Comparison of ENCODE assay signal across 19 cellular contexts in genomic region chr14:58690801-58691516, GRCh38. TPM values are rescaled to one million over a fixed set of nuclear protein-coding genes. Genes with fewer than 3 reads are reported as not detected.
DNase-seq lines count a peak whose midpoint lies in the region; ATAC-seq, FAIRE-seq and TF ChIP-seq lines count a peak whose summit lies in the region.
"Had no signal": no experiment of that assay in that cellular context is flagged by ENCODE, and none has a peak within 500 bp of the region (broad histone marks: within the 10 kb centered on the region; RNA-seq: fewer than 3 reads in every experiment).

No MANE protein-coding gene starts in this region.

- ATAC-seq in SK-N-SH treated with all-trans-retinoic acid at 6 μM for 48 hours (no peak), HG03521 (IDR thresholded peaks at IDR 0.05; ENCODE audit: unreplicated experiment) (no peak), HG03159 (IDR thresholded peaks at IDR 0.05; ENCODE audit: unreplicated experiment) (no peak)
- ATAC-seq: naive thymus-derived CD4-positive, alpha-beta T cell had no signal

- DNase-seq in SK-N-SH, result no peak
- DNase-seq in NCI-H2227 treated with DMSO at 0.1 percent for 48 hours (lab: John Stamatoyannopoulos, UW), result peak; percentile 60
- peak; percentile 87 for DNase-seq in left kidney (ENCODE audit: low read depth, low spot score)
- no peak for DNase-seq in WERI-Rb-1
- no peak for DNase-seq in GM12891 (ENCODE audit: insufficient read length, low spot score)
- DNase-seq: activated naive CD4-positive, alpha-beta T cell treated with anti-CD3 and anti-CD28 coated beads for 36 hours; activated T-cell treated with anti-CD3 and anti-CD28 coated beads for 4 hours; CD4-positive, CD25-positive, alpha-beta regulatory T cell; naive thymus-derived CD4-positive, alpha-beta T cell; NCI-H1694 treated with DMSO at 0.1 percent for 48 hours; PC-9; stimulated activated naive CD4-positive, alpha-beta T cell had no signal

- TF ChIP-seq CTCF in SK-N-SH (IDR thresholded peaks at IDR 0.05) (no peak), WERI-Rb-1 (IDR thresholded peaks at IDR 0.05; ENCODE audit: low read depth, low read length) (no peak)

- H3K36me3 ChIP-seq in SK-N-SH (replicated peaks in 1 of 2; ENCODE audit: control insufficient read depth in 1 of 2, insufficient read depth in 2 of 2, low read length in 1 of 2) (no peaks in the 10 kb centered on the region), WERI-Rb-1 (no peaks in the 10 kb centered on the region)
- H3K36me3 ChIP-seq: upper lobe of left lung had no signal

- no peaks in the 10 kb centered on the region for H3F3A ChIP-seq in SK-N-SH (replicated peaks; ENCODE audit: insufficient read depth)

- no peak overlapping the region for H3K27ac ChIP-seq in SK-N-SH (ENCODE audit: low read depth in 2 of 2, low read length in 1 of 2)
- no peak overlapping the region for H3K27ac ChIP-seq in WERI-Rb-1
- H3K27ac ChIP-seq: coronary artery, epithelial cell of prostate, PC-9, upper lobe of left lung had no signal

- H3K9me3 ChIP-seq in SK-N-SH, result no peaks in the 10 kb centered on the region; the same call in 1 of the 2 replicates
- H3K9me3 ChIP-seq in WERI-Rb-1 (ENCODE audit: severe bottlenecking), result peaks cover 3% of the 10 kb centered on the region

- TF ChIP-seq RAD21 in SK-N-SH (IDR thresholded peaks at IDR 0.05; ENCODE audit: low read length), result no peak

- CTCF ChIA-PET in SK-N-SH (lab: Yijun Ruan, JAX), result interaction anchor here (0.7 to 2.1 kb wide), 2 partner anchors 13 to 1166 kb away, joined by 3 to 5 read pairs; no protein-coding TSS in a partner anchor

- no peaks in the 10 kb centered on the region for H3K27me3 ChIP-seq in SK-N-SH (ENCODE audit: insufficient read depth)
- H3K27me3 ChIP-seq in WERI-Rb-1 (ENCODE audit: insufficient read depth, low read depth, severe bottlenecking), result no peaks in the 10 kb centered on the region
- H3K27me3 ChIP-seq: upper lobe of left lung had no signal

- POLR2A ChIA-PET in SK-N-SH (lab: Yijun Ruan, JAX), result no interaction called here

- H3K4me2 ChIP-seq in SK-N-SH, result no peak overlapping the region
- H3K4me2 ChIP-seq: PC-9 had no signal

- FAIRE-seq in GM12891 (lab: Jason Lieb, UNC), result no peak
- FAIRE-seq: astrocyte had no signal

- H4K20me1 ChIP-seq in SK-N-SH (ENCODE audit: insufficient read depth), result no peaks in the 10 kb centered on the region

- H3K4me3 ChIP-seq in SK-N-SH (ENCODE audit: low read depth in 2 of 2, low read length in 1 of 2) (no peak overlapping the region), WERI-Rb-1 (ENCODE audit: low read depth, low read length) (no peak overlapping the region)
- H3K4me3 ChIP-seq: coronary artery, PC-9, upper lobe of left lung had no signal

- peaks cover 0 to 5% of the 10 kb centered on the region in 2 experiments; a peak in 1 of 4 replicates for H3K4me1 ChIP-seq in SK-N-SH (ENCODE audit: control insufficient read depth in 1 of 2, insufficient read depth in 2 of 2, low read depth in 1 of 2, low read length in 1 of 2)

- WGBS in SK-N-SH (ENCODE audit: low lambda C conversion rate), result 68% methylated on average over 10 of the region's 14 CpGs

- no peak overlapping the region for H3K9ac ChIP-seq in SK-N-SH

- TF ChIP-seq EP300 in SK-N-SH (IDR thresholded peaks at IDR 0.05; ENCODE audit: borderline replicate concordance in 1 of 2, low read depth in 1 of 2, low read length in 1 of 2), result no peak

- TF ChIP-seq POLR2A in GM12891 (IDR thresholded peaks at IDR 0.05; ENCODE audit: low read depth, low read length), result no peak

- no peaks in the 10 kb centered on the region for H3K9me2 ChIP-seq in SK-N-SH

- H3K79me2 ChIP-seq in SK-N-SH (ENCODE audit: insufficient read depth), result no peaks in the 10 kb centered on the region

- no peak overlapping the region for H2AFZ ChIP-seq in SK-N-SH (ENCODE audit: low read depth)
- H2AFZ ChIP-seq: PC-9 had no signal

TF ChIP-seq in SK-N-SH, 30 proteins besides CTCF, POLR2A, EP300 and RAD21:
- TF ChIP-seq EZH2phosphoT487 (IDR thresholded peaks at IDR 0.05; ENCODE audit: borderline replicate concordance, low read depth) (no peak), POLR2AphosphoS5 (IDR thresholded peaks at IDR 0.05; ENCODE audit: low read depth, low read length) (no peak), RCOR1 (IDR thresholded peaks at IDR 0.05; ENCODE audit: low read length) (no peak), FOXM1 (IDR thresholded peaks at IDR 0.05; ENCODE audit: low read depth) (no peak), RXRA (IDR thresholded peaks at IDR 0.05; ENCODE audit: borderline replicate concordance, low read depth) (no peak), GATA2 (CRISPR knock-in tag; IDR thresholded peaks at IDR 0.05) (peak; percentile 38; the same call in 1 of the 2 replicates)
- TF ChIP-seq, protein P1, sequence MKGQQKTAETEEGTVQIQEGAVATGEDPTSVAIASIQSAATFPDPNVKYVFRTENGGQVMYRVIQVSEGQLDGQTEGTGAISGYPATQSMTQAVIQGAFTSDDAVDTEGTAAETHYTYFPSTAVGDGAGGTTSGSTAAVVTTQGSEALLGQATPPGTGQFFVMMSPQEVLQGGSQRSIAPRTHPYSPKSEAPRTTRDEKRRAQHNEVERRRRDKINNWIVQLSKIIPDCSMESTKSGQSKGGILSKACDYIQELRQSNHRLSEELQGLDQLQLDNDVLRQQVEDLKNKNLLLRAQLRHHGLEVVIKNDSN (IDR thresholded peaks at IDR 0.05; ENCODE audit: borderline replicate concordance, low read depth), result no peak

TF ChIP-seq in SK-N-SH treated with all-trans-retinoic acid at 6 μM for 48 hours, 23 proteins besides CTCF, POLR2A, EP300 and RAD21 (continues in another document):
- TF ChIP-seq, protein P2, sequence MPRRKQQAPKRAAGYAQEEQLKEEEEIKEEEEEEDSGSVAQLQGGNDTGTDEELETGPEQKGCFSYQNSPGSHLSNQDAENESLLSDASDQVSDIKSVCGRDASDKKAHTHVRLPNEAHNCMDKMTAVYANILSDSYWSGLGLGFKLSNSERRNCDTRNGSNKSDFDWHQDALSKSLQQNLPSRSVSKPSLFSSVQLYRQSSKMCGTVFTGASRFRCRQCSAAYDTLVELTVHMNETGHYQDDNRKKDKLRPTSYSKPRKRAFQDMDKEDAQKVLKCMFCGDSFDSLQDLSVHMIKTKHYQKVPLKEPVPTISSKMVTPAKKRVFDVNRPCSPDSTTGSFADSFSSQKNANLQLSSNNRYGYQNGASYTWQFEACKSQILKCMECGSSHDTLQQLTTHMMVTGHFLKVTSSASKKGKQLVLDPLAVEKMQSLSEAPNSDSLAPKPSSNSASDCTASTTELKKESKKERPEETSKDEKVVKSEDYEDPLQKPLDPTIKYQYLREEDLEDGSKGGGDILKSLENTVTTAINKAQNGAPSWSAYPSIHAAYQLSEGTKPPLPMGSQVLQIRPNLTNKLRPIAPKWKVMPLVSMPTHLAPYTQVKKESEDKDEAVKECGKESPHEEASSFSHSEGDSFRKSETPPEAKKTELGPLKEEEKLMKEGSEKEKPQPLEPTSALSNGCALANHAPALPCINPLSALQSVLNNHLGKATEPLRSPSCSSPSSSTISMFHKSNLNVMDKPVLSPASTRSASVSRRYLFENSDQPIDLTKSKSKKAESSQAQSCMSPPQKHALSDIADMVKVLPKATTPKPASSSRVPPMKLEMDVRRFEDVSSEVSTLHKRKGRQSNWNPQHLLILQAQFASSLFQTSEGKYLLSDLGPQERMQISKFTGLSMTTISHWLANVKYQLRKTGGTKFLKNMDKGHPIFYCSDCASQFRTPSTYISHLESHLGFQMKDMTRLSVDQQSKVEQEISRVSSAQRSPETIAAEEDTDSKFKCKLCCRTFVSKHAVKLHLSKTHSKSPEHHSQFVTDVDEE (CRISPR knock-in tag; IDR thresholded peaks at IDR 0.05), result no peak
- TF ChIP-seq RARB (CRISPR knock-in tag; IDR thresholded peaks at IDR 0.05), result no peak
- TF ChIP-seq CSDC2 (CRISPR knock-in tag; IDR thresholded peaks at IDR 0.05), result no peak
- no peak for TF ChIP-seq OSR1 (CRISPR knock-in tag; IDR thresholded peaks at IDR 0.05)
- no peak for TF ChIP-seq TOX (CRISPR knock-in tag; IDR thresholded peaks at IDR 0.05; ENCODE audit: borderline replicate concordance)
- TF ChIP-seq PPARA (CRISPR knock-in tag; IDR thresholded peaks at IDR 0.05; ENCODE audit: borderline replicate concordance), result no peak
- TF ChIP-seq BACH2 (CRISPR knock-in tag; IDR thresholded peaks at IDR 0.05; ENCODE audit: borderline replicate concordance), result no peak
- TF ChIP-seq ESRRG (CRISPR knock-in tag; IDR thresholded peaks at IDR 0.05), result no peak

TF ChIP-seq in GM12891, 5 proteins besides CTCF, POLR2A, EP300 and RAD21:
- no peak for TF ChIP-seq TAF1 (IDR thresholded peaks at IDR 0.05; ENCODE audit: low read depth, low read length)
- TF ChIP-seq PAX5 (IDR thresholded peaks at IDR 0.05; ENCODE audit: insufficient read depth, low read length, severe bottlenecking), result no peak
- no peak for TF ChIP-seq POU2F2 (IDR thresholded peaks at IDR 0.05; ENCODE audit: low read depth, low read length)
- no peak for TF ChIP-seq SPI1 (IDR thresholded peaks at IDR 0.05; ENCODE audit: low read depth, low read length)
- TF ChIP-seq POLR2AphosphoS5 (IDR thresholded peaks at IDR 0.05; ENCODE audit: low read depth, low read length), result no peak

RNA-seq across cellular contexts. Expression of gene DACT1, which starts 53.2 kb away (rescaled TPM):
- 3.3 and 4.2 TPM in 2 replicates for polyA plus RNA-seq in SK-N-SH (2012; rRNA removed)
- polyA plus RNA-seq in SK-N-SH (2012; cell fraction: cytosol; rRNA removed), result 3.3 and 3.9 TPM in 2 replicates
- polyA plus RNA-seq in SK-N-SH (2012; cell fraction: nucleus; rRNA removed), result 6.3 and 8.9 TPM in 2 replicates
- 0.05 TPM for polyA plus RNA-seq in GM12891 (2012; ENCODE audit: low read depth, missing spikeins)

Comparison
In these comparisons a context has a peak if more than half of its experiments do, and no peak if none do; other contexts are left out.
1. DNase-seq: peak in NCI-H2227 treated with DMSO at 0.1 percent for 48 hours (single experiment) and left kidney (single experiment); none in SK-N-SH (single experiment), WERI-Rb-1 (single experiment) and GM12891 (single experiment).